In the genomic region with DNA sequence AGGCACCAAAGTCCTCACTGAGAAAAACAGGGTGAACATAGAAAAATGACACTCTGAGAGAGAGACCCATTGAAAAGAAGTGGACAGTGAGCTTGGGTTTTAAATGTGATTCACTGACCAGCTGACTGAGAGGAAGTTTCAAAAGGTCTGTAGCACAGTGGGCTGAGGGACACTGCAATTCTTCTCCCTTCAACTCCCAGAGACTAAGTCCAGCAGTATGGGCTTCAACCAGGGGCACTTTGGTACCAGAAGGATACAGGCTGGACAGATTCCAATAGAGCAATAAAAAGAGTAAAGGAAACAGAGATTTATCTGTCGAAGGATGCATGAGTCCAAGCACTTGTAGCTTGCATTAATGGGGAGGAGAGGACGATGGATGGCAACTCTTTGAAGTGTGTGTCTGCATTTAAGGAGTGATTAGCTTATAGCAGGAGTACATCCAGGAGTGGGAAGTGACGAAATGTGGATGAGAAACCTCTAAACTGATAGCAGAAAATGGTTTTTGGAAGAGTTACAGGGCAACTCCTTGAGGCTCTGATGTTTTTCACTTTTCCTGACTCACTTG, we compare ENCODE assay signal across 16 cellular contexts.
DNase-seq lines count a peak whose midpoint lies in the region; ATAC-seq and TF ChIP-seq lines count a peak whose summit lies in the region.
"Had no signal": no experiment of that assay in that cellular context is flagged by ENCODE, and none has a peak within 500 bp of the region (broad histone marks: within the 10 kb centered on the region; RNA-seq: fewer than 3 reads in every experiment).

No MANE protein-coding gene starts in this region.

- RAD21 ChIA-PET in HCT116 (lab: Charles Lee; ENCODE audit: low non-redundant PET in 1 of 2, low total read pairs in 2 of 2, uncharacterized antibody in 2 of 2, unreplicated experiment in 2 of 2): interaction anchor here in 1 of 2 experiments (0.6 kb wide), 1 partner anchor 516 kb away, joined by 6 read pairs; no protein-coding TSS in a partner anchor

- no peak for TF ChIP-seq POLR2A in HCT116 (IDR thresholded peaks at IDR 0.05; ENCODE audit: borderline replicate concordance, extremely low read depth, insufficient read depth, insufficient read length)

- H3K4me3 ChIP-seq in HCT116 (replicated peaks in 1 of 2; ENCODE audit: low read depth in 1 of 2, low read length in 2 of 2) (no peak overlapping the region), RWPE2 (ENCODE audit: severe bottlenecking) (no peak overlapping the region), psoas muscle (no peak overlapping the region)
- H3K4me3 ChIP-seq: HAP-1, spleen had no signal

- 47 to 53% (median 48%) methylated on average over 3 of the region's 3 CpGs for WGBS in psoas muscle, 3 donors

- DNase-seq in HCT116 (ENCODE audit: low read depth, low spot score): peak; percentile 16
- no peak for DNase-seq in RWPE2 (ENCODE audit: low spot score)
- peak; percentile 40 for DNase-seq in foreskin melanocyte
- no peak for DNase-seq in psoas muscle
- no peak for DNase-seq in HuH-7.5 (ENCODE audit: low spot score)
- DNase-seq in activated gamma-delta T cell treated with Interleukin-2 at 50 U/mL for 16 hours: no peak
- DNase-seq: activated naive CD4-positive, alpha-beta T cell treated with anti-CD3 and anti-CD28 coated beads for 36 hours; CD4-positive, alpha-beta T cell; endodermal cell; NCI-H1417 treated with DMSO at 0.1 percent for 48 hours; NCI-H446; nucleus accumbens; spleen had no signal

- H3K4me2 ChIP-seq in HCT116 (ENCODE audit: low read length): peak overlapping the region; percentile 60

- POLR2A ChIA-PET in HCT116 (lab: Charles Lee): no interaction called here

- no peak overlapping the region for H3K9ac ChIP-seq in HCT116 (ENCODE audit: low read length)

- no peak for TF ChIP-seq CTCF in HCT116 (IDR thresholded peaks at IDR 0.05 in 2 of 3, conservative IDR thresholded peaks at IDR 0.05 in 1 of 3; ENCODE audit: borderline replicate concordance in 1 of 3, insufficient read depth in 1 of 3, low read depth in 2 of 3, low read length in 2 of 3)
- TF ChIP-seq CTCF in RWPE2 (IDR thresholded peaks at IDR 0.05; ENCODE audit: poor library complexity, severe bottlenecking): no peak
- no peak for TF ChIP-seq CTCF in psoas muscle (IDR thresholded peaks at IDR 0.05)

- H3K9me2 ChIP-seq in HCT116 (ENCODE audit: insufficient read depth): no peaks in the 10 kb centered on the region

- no peak for TF ChIP-seq RAD21 in HCT116 (IDR thresholded peaks at IDR 0.05; ENCODE audit: low read depth)

- peak; percentile 26 for ATAC-seq in HCT116
- no peak for ATAC-seq in RWPE2 (ENCODE audit: low read depth)
- peak in 1 of 4 donors; percentile 35 for ATAC-seq in psoas muscle
- ATAC-seq in GM21526 (IDR thresholded peaks at IDR 0.05; ENCODE audit: low FRiP score, unreplicated experiment): no peak

- H3K9me3 ChIP-seq in HCT116 (ENCODE audit: control insufficient read depth in 1 of 2, insufficient read depth in 1 of 2, low read depth in 1 of 2, low read length in 2 of 2) (no peaks in the 10 kb centered on the region), RWPE2 (ENCODE audit: severe bottlenecking) (no peaks in the 10 kb centered on the region), psoas muscle (no peaks in the 10 kb centered on the region)
- H3K9me3 ChIP-seq: HAP-1 had no signal

- H2AFZ ChIP-seq in HCT116 (ENCODE audit: low read depth, low read length, poor library complexity, severe bottlenecking): peak overlapping the region; percentile 63

- no TSS peak for BruUV-seq in HCT116 (replicated peaks; lab: Mats Ljungman, UMichigan)

- no peaks in the 10 kb centered on the region for H3K79me2 ChIP-seq in HCT116 (ENCODE audit: insufficient read depth, low read length)

- peaks cover 34 to 42% of the 10 kb centered on the region in 2 experiments for H3K4me1 ChIP-seq in HCT116 (ENCODE audit: control insufficient read depth in 1 of 2, insufficient read depth in 2 of 2, low read length in 2 of 2)
- H3K4me1 ChIP-seq in RWPE2 (ENCODE audit: insufficient read depth, poor library complexity, severe bottlenecking): peaks cover 26% of the 10 kb centered on the region
- peaks cover 12% of the 10 kb centered on the region for H3K4me1 ChIP-seq in psoas muscle

- H3K27ac ChIP-seq in HCT116 (ENCODE audit: low read depth, low read length): peak overlapping the region; percentile 4; the same call in 1 of the 2 replicates
- peak overlapping the region; percentile 59 for H3K27ac ChIP-seq in RWPE2 (ENCODE audit: poor library complexity, severe bottlenecking)
- H3K27ac ChIP-seq in psoas muscle: peak overlapping the region; percentile 4
- H3K27ac ChIP-seq: spleen had no signal

- peaks cover 5% of the 10 kb centered on the region; the same call in 1 of the 2 replicates for H3K27me3 ChIP-seq in HCT116 (ENCODE audit: insufficient read depth, low read length)
- H3K27me3 ChIP-seq in RWPE2 (ENCODE audit: insufficient read depth, poor library complexity, severe bottlenecking): no peaks in the 10 kb centered on the region
- H3K27me3 ChIP-seq in psoas muscle (ENCODE audit: insufficient read depth in 3 of 3, low read length in 2 of 3): peaks cover 0 to 2% (median 0%) of the 10 kb centered on the region in 3 donors
- H3K27me3 ChIP-seq: foreskin keratinocyte, spleen had no signal

- H4K20me1 ChIP-seq in HCT116 (ENCODE audit: insufficient read depth): no peaks in the 10 kb centered on the region

- intact Hi-C loops in HCT116 (cut with micrococcal nuclease) (loop anchor here (5.0 to 10.0 kb wide), 2 partner anchors 467 to 1045 kb away; partner anchors contain the start of genes DHX29, MAP3K1 and MTREX), psoas muscle (cut with DNase I) (no loop called here)

- H3K36me3 ChIP-seq in HCT116 (ENCODE audit: control insufficient read depth in 1 of 2, insufficient read depth in 2 of 2, low read length in 2 of 2) (no peaks in the 10 kb centered on the region), RWPE2 (ENCODE audit: low read depth) (no peaks in the 10 kb centered on the region), psoas muscle (ENCODE audit: insufficient read depth in 1 of 2, low read depth in 1 of 2) (no peaks in the 10 kb centered on the region)
- H3K36me3 ChIP-seq: HAP-1, spleen had no signal

- CTCF ChIA-PET in HCT116 (lab: Charles Lee): interaction anchor here (2.0 kb wide), 1 partner anchor 79 kb away, joined by 5 read pairs; no protein-coding TSS in a partner anchor

TF ChIP-seq in HCT116, 20 proteins besides CTCF, POLR2A, EP300 and RAD21:
- peak; percentile 10 for TF ChIP-seq MAX (IDR thresholded peaks at IDR 0.05)
- TF ChIP-seq, protein P1, sequence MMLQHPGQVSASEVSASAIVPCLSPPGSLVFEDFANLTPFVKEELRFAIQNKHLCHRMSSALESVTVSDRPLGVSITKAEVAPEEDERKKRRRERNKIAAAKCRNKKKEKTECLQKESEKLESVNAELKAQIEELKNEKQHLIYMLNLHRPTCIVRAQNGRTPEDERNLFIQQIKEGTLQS (IDR thresholded peaks at IDR 0.05): no peak
- no peak for TF ChIP-seq EZH2 (IDR thresholded peaks at IDR 0.05)
- no peak for TF ChIP-seq SP1 (IDR thresholded peaks at IDR 0.05; ENCODE audit: low read depth)

Comparison
In these comparisons a context has a peak if more than half of its experiments do, and no peak if none do; other contexts are left out.
1. DNase-seq: peak in HCT116 (single experiment) and foreskin melanocyte (single experiment); none in RWPE2 (single experiment), psoas muscle (0 of 2), HuH-7.5 (single experiment) and activated gamma-delta T cell treated with Interleukin-2 at 50 U/mL for 16 hours (single experiment).
2. H3K27ac ChIP-seq: peak in every context shown above with its lines; median percentile 59 in RWPE2; 4 in HCT116; 4 in psoas muscle.